Comparison of ENCODE assay signal across 8 cellular contexts in genomic region chrX:52990011-52990631, GRCh38. TPM values are rescaled to one million over a fixed set of nuclear protein-coding genes. Genes with fewer than 3 reads are reported as not detected.
DNase-seq lines count a peak whose midpoint lies in the region; TF ChIP-seq lines count a peak whose summit lies in the region.
"Not testable (repeated sequence)": the region's sequence is repeated elsewhere in the genome, so short reads cannot be mapped to it uniquely, and the experiment has no call there.

No MANE protein-coding gene starts in this region.

- not testable (repeated sequence) for H3K27ac ChIP-seq in neutrophil, suprapubic skin

- not testable (repeated sequence) for H3K4me3 ChIP-seq in neutrophil (ENCODE audit: low read depth in 1 of 2, low read length in 1 of 2); suprapubic skin

- TF ChIP-seq EP300 in suprapubic skin (IDR thresholded peaks at IDR 0.05): not testable (repeated sequence)

- not testable (repeated sequence) for H3K4me1 ChIP-seq in neutrophil (ENCODE audit: control insufficient read depth in 1 of 2, insufficient read depth in 1 of 2, low read depth in 1 of 2, low read length in 1 of 2)
- H3K4me1 ChIP-seq in suprapubic skin: peaks cover 22% of the 10 kb centered on the region

- WGBS in suprapubic skin: 29% methylated on average over 7 of the region's 7 CpGs

- not testable (repeated sequence) for H3K36me3 ChIP-seq in neutrophil, suprapubic skin

- H3K27me3 ChIP-seq in neutrophil, suprapubic skin: not testable (repeated sequence)

- not testable (repeated sequence) for H3K9me3 ChIP-seq in neutrophil, suprapubic skin

- peak; percentile 46 for DNase-seq in GM03348 (ENCODE audit: low spot score)
- DNase-seq in H4 (ENCODE audit: low spot score): peak; percentile 40
- peak; percentile 7 for DNase-seq in LoVo (ENCODE audit: low spot score)
- DNase-seq in SKM-1 treated with dmso at 0.1 percent for 144 hours (lab: John Stamatoyannopoulos, UW; ENCODE audit: unreplicated experiment): peak; percentile 13
- peak; percentile 49 for DNase-seq in activated gamma-delta T cell treated with Interleukin-2 at 50 U/mL for 16 hours
- peak; percentile 46 for DNase-seq in fibroblast of the conjunctiva (ENCODE audit: low read depth)
- not testable (repeated sequence) for DNase-seq in suprapubic skin (ENCODE audit: low spot score in 2 of 2)

- peak; percentile 32 for TF ChIP-seq CTCF in neutrophil (IDR thresholded peaks at IDR 0.05)
- TF ChIP-seq CTCF in suprapubic skin (IDR thresholded peaks at IDR 0.05): peak; percentile 24 to 41

- not testable (repeated sequence) for TF ChIP-seq POLR2A in suprapubic skin (IDR thresholded peaks at IDR 0.05)

RNA-seq across cellular contexts. Expression of gene FAM156A, which starts 31.8 kb away (rescaled TPM):
- total RNA-seq in H4 (2014; rRNA removed; shearing (Covaris generic)): 9.5 and 11.5 TPM in 2 replicates
- 10 to 100 TPM; 13.1 to 38.1 (median 24.8) TPM for total RNA-seq in suprapubic skin

RNA-seq across cellular contexts. Expression of gene GPR173, which starts 58.5 kb away (rescaled TPM):
- total RNA-seq in H4 (2014; rRNA removed; shearing (Covaris generic)): 0.72 and 1.7 TPM in 2 replicates
- total RNA-seq in suprapubic skin: 1 to 10 TPM in 1 of 4 donors, under 1 TPM in 3; 0.21 to 2.3 (median 0.72) TPM
